ENCODE assay signal across 25 cellular contexts in the genomic region with DNA sequence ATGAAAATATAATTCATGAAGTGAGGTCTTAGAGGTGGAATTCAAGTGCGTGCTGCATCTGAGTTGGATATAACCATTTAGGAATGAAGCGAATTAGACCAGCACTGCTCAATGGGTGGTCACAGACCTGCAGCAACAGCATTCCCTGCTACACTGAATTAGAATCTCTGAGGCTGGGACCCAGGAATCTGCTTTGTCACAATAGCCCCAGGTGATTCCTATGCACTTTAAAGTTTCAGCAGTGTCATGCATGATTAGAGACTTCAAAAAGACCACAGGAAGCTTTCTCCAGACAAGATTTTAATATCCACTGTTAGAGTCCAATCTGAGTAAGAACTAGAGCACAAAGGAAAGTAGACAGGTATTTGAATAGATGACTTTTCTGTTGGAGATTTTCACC.
A peak's percentile ranks its signal among the peaks of the same experiment; 100 is the strongest.
DNase-seq lines count a peak whose midpoint lies in the region; ATAC-seq, FAIRE-seq and TF ChIP-seq lines count a peak whose summit lies in the region.
"Had no signal": no experiment of that assay in that cellular context is flagged by ENCODE, and none has a peak within 500 bp of the region (broad histone marks: within the 10 kb centered on the region; RNA-seq: fewer than 3 reads in every experiment).

No MANE protein-coding gene starts in this region.

- H3K27ac Mint-ChIP-seq in GM23338 (peak overlapping the region; percentile 94), type B pancreatic cell (no peak overlapping the region)
- H3K27ac Mint-ChIP-seq: B cell, CD14-positive monocyte had no signal

- H3K4me2 ChIP-seq in GM23338 = 0 out of 2 replicates have a peak overlapping the region, but pooled peaks have one; percentile 8
- H3K4me2 ChIP-seq in keratinocyte (ENCODE audit: control insufficient read depth, extremely low read depth, insufficient read depth, low read depth, low read length) = no peak overlapping the region
- H3K4me2 ChIP-seq: KMS-11 had no signal

- H3K4me1 ChIP-seq in GM23338 (ENCODE audit: insufficient read depth) = peaks cover 17% of the 10 kb centered on the region
- H3K4me1 ChIP-seq in keratinocyte (ENCODE audit: control insufficient read depth, extremely low read depth, insufficient read depth, low read length) = no peaks in the 10 kb centered on the region
- H3K4me1 ChIP-seq: Peyer's patch had no signal

- DNase-seq in GM23338 (ENCODE audit: low spot score) (peak; percentile 89), RPMI7951 (ENCODE audit: low read depth) (peak; percentile 74), iPS DF 4.7 (ENCODE audit: extremely low read depth, low spot score) (peak; percentile 82), keratinocyte (ENCODE audit: low read depth, low spot score) (no peak), NCI-H1694 treated with DMSO at 0.1 percent for 48 hours (lab: John Stamatoyannopoulos, UW) (no peak), type B pancreatic cell (ENCODE audit: extremely low spot score, unreplicated experiment) (no peak)
- DNase-seq: HCEC 1CT; IMR-90; NCI-H1105; NCI-H146; NCI-H2029 treated with DMSO at 0.1 percent for 48 hours; NCI-H226; NCI-H524; NCI-H774; NK-92 treated with Interleukin-12 subunit alpha and Interleukin-12 subunit beta, amount 100 ng/mL, for 24 hours; Peyer's patch; Right ventricle myocardium superior had no signal

- no peaks in the 10 kb centered on the region for H3F3A ChIP-seq in GM23338 (replicated peaks; ENCODE audit: low read depth)

- H3K9me1 ChIP-seq in keratinocyte (ENCODE audit: control insufficient read depth, extremely low read depth, insufficient read depth, low read length) = no peaks in the 10 kb centered on the region

- H3K27me3 ChIP-seq in GM23338 (ENCODE audit: insufficient read depth) (no peaks in the 10 kb centered on the region), keratinocyte (ENCODE audit: control insufficient read depth, extremely low read depth, insufficient read depth, low read length) (no peaks in the 10 kb centered on the region)
- H3K27me3 ChIP-seq: Peyer's patch had no signal

- H3K4me3 ChIP-seq in GM23338 (no peak overlapping the region), keratinocyte (ENCODE audit: control insufficient read depth in 2 of 3, extremely low read depth in 1 of 3, insufficient read depth in 2 of 3, low read depth in 1 of 3, low read length in 3 of 3) (no peak overlapping the region)
- H3K4me3 ChIP-seq: GM12878, Peyer's patch had no signal

- H3K9me3 Mint-ChIP-seq in GM23338 (no peaks in the 10 kb centered on the region), type B pancreatic cell (no peaks in the 10 kb centered on the region)

- H3K36me3 ChIP-seq in GM23338 (ENCODE audit: insufficient read depth) (no peaks in the 10 kb centered on the region), keratinocyte (ENCODE audit: control insufficient read depth in 2 of 2, extremely low read depth in 1 of 2, insufficient read depth in 2 of 2, low read length in 2 of 2) (no peaks in the 10 kb centered on the region)
- H3K36me3 ChIP-seq: Peyer's patch had no signal

- H3K4me3 Mint-ChIP-seq in GM23338 (peak overlapping the region; percentile 13; the same call in 1 of the 3 replicates), type B pancreatic cell (no peak overlapping the region)
- H3K4me3 Mint-ChIP-seq: B cell, CD14-positive monocyte had no signal

- H3K4me1 Mint-ChIP-seq in GM23338 (peaks cover 21% of the 10 kb centered on the region), type B pancreatic cell (ENCODE audit: unreplicated experiment) (peaks cover 12% of the 10 kb centered on the region)
- H3K4me1 Mint-ChIP-seq: B cell, CD14-positive monocyte had no signal

- H3K27me3 Mint-ChIP-seq in GM23338 (ENCODE audit: insufficient read depth, low read depth, poor library complexity) (peaks cover 11% of the 10 kb centered on the region), type B pancreatic cell (peaks cover 3% of the 10 kb centered on the region)
- H3K27me3 Mint-ChIP-seq: B cell had no signal

- H3K36me3 Mint-ChIP-seq in GM23338 (ENCODE audit: low read depth) = no peaks in the 10 kb centered on the region
- H3K36me3 Mint-ChIP-seq in type B pancreatic cell = no peaks in the 10 kb centered on the region
- H3K36me3 Mint-ChIP-seq: CD14-positive monocyte had no signal

- H2AFZ ChIP-seq in GM23338 (no peak overlapping the region), keratinocyte (ENCODE audit: control insufficient read depth, low read length) (no peak overlapping the region)

- H3K9me3 ChIP-seq in keratinocyte (ENCODE audit: control insufficient read depth, low read depth, low read length) = no peaks in the 10 kb centered on the region
- H3K9me3 ChIP-seq: Peyer's patch had no signal

- TF ChIP-seq CTCF in GM23338 (conservative IDR thresholded peaks at IDR 0.05; ENCODE audit: low read depth in 2 of 2) (no peak), keratinocyte (optimal IDR thresholded peaks at IDR 0.05 in 1 of 3, IDR thresholded peaks at IDR 0.05 in 1 of 3, conservative IDR thresholded peaks at IDR 0.05 in 1 of 3; ENCODE audit: extremely low read depth in 1 of 3, insufficient read depth in 2 of 3, low read length in 3 of 3) (no peak), type B pancreatic cell (conservative IDR thresholded peaks at IDR 0.05) (no peak)

- H3K9ac ChIP-seq in keratinocyte (ENCODE audit: control insufficient read depth, extremely low read depth, insufficient read depth, low read length) = no peak overlapping the region
- H3K9ac ChIP-seq: KMS-11 had no signal

- H3K79me2 ChIP-seq in GM23338 (replicated peaks; ENCODE audit: insufficient read depth) (no peaks in the 10 kb centered on the region), keratinocyte (ENCODE audit: control insufficient read depth, insufficient read depth, low read length) (no peaks in the 10 kb centered on the region)

- H4K20me1 ChIP-seq in GM23338 (replicated peaks; ENCODE audit: insufficient read depth) (no peaks in the 10 kb centered on the region), keratinocyte (ENCODE audit: control insufficient read depth, extremely low read depth, insufficient read depth, low read length) (no peaks in the 10 kb centered on the region)

- FAIRE-seq in keratinocyte (lab: Jason Lieb, UNC) = peak; percentile 46
- FAIRE-seq: A204.1, D721Med, GM12878 had no signal

- dilution Hi-C loops in keratinocyte (cut with MboI; ENCODE audit: extremely low pct_ligation_motif_present, low sequenced_read_pairs) = no loop called here

- H3K9me2 ChIP-seq in GM23338 (ENCODE audit: insufficient read depth) = no peaks in the 10 kb centered on the region

- ATAC-seq in GM23338 (peak; percentile 98), HG02938 (IDR thresholded peaks at IDR 0.05; ENCODE audit: unreplicated experiment) (no peak)
- ATAC-seq in activated CD4-positive, CD25-positive, alpha-beta regulatory T cell treated with anti-CD3 and anti-CD28 coated beads, Interleukin-2, amount 50 U/mL, for 24 hours = no peak
- ATAC-seq: GM12878 had no signal

- H3K27ac ChIP-seq in GM23338 (ENCODE audit: low read depth) (no peak overlapping the region), keratinocyte (ENCODE audit: control insufficient read depth, insufficient read depth, low read length) (no peak overlapping the region)
- H3K27ac ChIP-seq: KMS-11, Peyer's patch had no signal

TF ChIP-seq in GM23338, 12 proteins besides CTCF, POLR2A, EP300 and RAD21:
- TF ChIP-seq POLR2AphosphoS5 (IDR thresholded peaks at IDR 0.05; ENCODE audit: low read depth) = no peak
- no peak for TF ChIP-seq JUNB (IDR thresholded peaks at IDR 0.05; ENCODE audit: unreplicated experiment)
- no peak for TF ChIP-seq STAT1 (IDR thresholded peaks at IDR 0.05; ENCODE audit: unreplicated experiment)
- TF ChIP-seq NANOG (IDR thresholded peaks at IDR 0.05; ENCODE audit: borderline replicate concordance) = peak; percentile 62; the same call in 1 of the 2 replicates
- 0 out of 2 replicates have a peak, but pooled peaks have one; percentile 30 for TF ChIP-seq CREB1 (CRISPR knock-in tag; IDR thresholded peaks at IDR 0.05; ENCODE audit: low read depth)

Comparison
In these comparisons a context has a peak if more than half of its experiments do, and no peak if none do; other contexts are left out.
1. DNase-seq: peak in GM23338 (single experiment), RPMI7951 (single experiment) and iPS DF 4.7 (single experiment); none in keratinocyte (single experiment), NCI-H1694 treated with DMSO at 0.1 percent for 48 hours (single experiment) and type B pancreatic cell (single experiment).